In the genomic region with DNA sequence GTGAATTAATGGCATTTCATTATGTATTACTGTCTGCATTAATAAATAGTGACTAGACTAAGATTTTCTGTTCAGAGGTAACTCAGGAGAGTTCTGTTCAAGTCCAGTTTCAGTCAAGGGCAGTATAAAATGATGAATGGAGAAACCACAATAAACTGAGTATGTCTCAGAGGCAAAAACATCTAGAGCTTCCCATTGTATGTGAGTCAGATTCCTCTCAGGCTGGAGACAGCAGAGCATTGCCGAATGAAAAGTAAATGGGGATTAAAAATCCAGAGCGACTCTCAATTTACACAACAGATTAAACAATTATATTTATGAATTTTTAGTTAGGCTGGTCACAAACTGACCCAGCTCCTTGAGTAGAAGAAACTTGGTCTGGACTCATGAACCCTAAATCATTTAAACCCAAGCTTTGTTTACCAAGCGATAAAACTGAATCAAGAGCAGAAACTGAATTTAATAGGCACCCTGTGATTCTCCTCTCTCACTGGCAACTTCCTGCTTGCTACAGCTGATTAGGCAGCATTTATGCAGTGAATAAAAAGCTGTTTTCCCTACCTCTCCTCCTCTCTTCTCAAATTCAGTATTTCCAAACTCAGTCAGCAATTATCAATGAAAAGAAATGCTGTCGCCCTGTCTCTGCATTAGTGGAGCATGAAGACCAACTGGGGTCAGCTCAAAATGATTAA, we compare ENCODE assay signal across 14 cellular contexts.
DNase-seq lines count a peak whose midpoint lies in the region; ATAC-seq and TF ChIP-seq lines count a peak whose summit lies in the region.
"Had no signal": no experiment of that assay in that cellular context is flagged by ENCODE, and none has a peak within 500 bp of the region (broad histone marks: within the 10 kb centered on the region; RNA-seq: fewer than 3 reads in every experiment).

No MANE protein-coding gene starts in this region.

- no peaks in the 10 kb centered on the region for H3K4me1 Mint-ChIP-seq in activated naive CD4-positive, alpha-beta T cell treated with anti-CD3 and anti-CD28 coated beads for 36 hours (ENCODE audit: low read depth)
- H3K4me1 Mint-ChIP-seq: natural killer cell, T-cell had no signal

- no peak overlapping the region for H3K4me3 ChIP-seq in kidney epithelial cell (ENCODE audit: low read depth, low read length)
- H3K4me3 ChIP-seq: GM23248 had no signal

- intact Hi-C loops in left cardiac atrium (cut with DNase I): no loop called here
- intact Hi-C loops in activated naive CD4-positive, alpha-beta T cell treated with anti-CD3 and anti-CD28 coated beads for 36 hours (cut with micrococcal nuclease): no loop called here

- H3K4me3 Mint-ChIP-seq in activated naive CD4-positive, alpha-beta T cell treated with anti-CD3 and anti-CD28 coated beads for 36 hours: no peak overlapping the region
- H3K4me3 Mint-ChIP-seq: CD4-positive, alpha-beta T cell; natural killer cell; T-cell had no signal

- no peaks in the 10 kb centered on the region for H3K27me3 ChIP-seq in kidney epithelial cell (ENCODE audit: control insufficient read depth, insufficient read depth, low read length)
- H3K27me3 ChIP-seq: foreskin keratinocyte had no signal

- CTCF ChIA-PET in activated naive CD4-positive, alpha-beta T cell treated with anti-CD3 and anti-CD28 coated beads for 36 hours (lab: Charles Lee): interaction anchor here (0.6 kb wide), 1 partner anchor 663 kb away, joined by 3 read pairs; no protein-coding TSS in a partner anchor

- no peaks in the 10 kb centered on the region for H3K36me3 Mint-ChIP-seq in activated naive CD4-positive, alpha-beta T cell treated with anti-CD3 and anti-CD28 coated beads for 36 hours (ENCODE audit: low read depth)
- H3K36me3 Mint-ChIP-seq: natural killer cell, T-cell had no signal

- peaks cover 1% of the 10 kb centered on the region for H3K9me3 Mint-ChIP-seq in activated naive CD4-positive, alpha-beta T cell treated with anti-CD3 and anti-CD28 coated beads for 36 hours

- no peaks in the 10 kb centered on the region for H3K27me3 Mint-ChIP-seq in activated naive CD4-positive, alpha-beta T cell treated with anti-CD3 and anti-CD28 coated beads for 36 hours (ENCODE audit: low read depth)
- H3K27me3 Mint-ChIP-seq: CD4-positive, alpha-beta T cell; T-cell had no signal

- no peak for TF ChIP-seq CTCF in kidney epithelial cell (IDR thresholded peaks at IDR 0.05; ENCODE audit: insufficient read depth, low read length, poor library complexity, severe bottlenecking)

- no peak for ATAC-seq in left cardiac atrium
- ATAC-seq: foreskin keratinocyte, natural killer cell, T-cell had no signal

- no peak overlapping the region for H3K27ac Mint-ChIP-seq in activated naive CD4-positive, alpha-beta T cell treated with anti-CD3 and anti-CD28 coated beads for 36 hours
- H3K27ac Mint-ChIP-seq: CD4-positive, alpha-beta T cell; natural killer cell; T-cell had no signal

- DNase-seq in NCI-H1092 treated with DMSO at 0.1 percent for 48 hours (lab: John Stamatoyannopoulos, UW) (peak; percentile 84), astrocyte of the hippocampus (ENCODE audit: low read depth, low spot score) (peak; percentile 37), kidney epithelial cell (ENCODE audit: low read depth) (peak; percentile 19), smooth muscle cell of the brain vasculature (ENCODE audit: low read depth, low spot score) (peak; percentile 1), left cardiac atrium (no peak), OCI-M1 (lab: John Stamatoyannopoulos, UW) (no peak)
- no peak for DNase-seq in activated naive CD4-positive, alpha-beta T cell treated with anti-CD3 and anti-CD28 coated beads for 36 hours
- DNase-seq: activated CD4-positive, alpha-beta T cell treated with anti-CD3 and anti-CD28 coated beads for 1 hour; CD4-positive, alpha-beta T cell; foreskin keratinocyte; GM23248; natural killer cell; NCI-H226; T-cell had no signal

- no peaks in the 10 kb centered on the region for H3K36me3 ChIP-seq in kidney epithelial cell (ENCODE audit: control insufficient read depth, insufficient read depth, low read length)

Comparison
In these comparisons a context has a peak if more than half of its experiments do, and no peak if none do; other contexts are left out.
1. DNase-seq: peak in NCI-H1092 treated with DMSO at 0.1 percent for 48 hours (single experiment), astrocyte of the hippocampus (single experiment), kidney epithelial cell (single experiment) and smooth muscle cell of the brain vasculature (single experiment); none in left cardiac atrium (single experiment), OCI-M1 (single experiment) and activated naive CD4-positive, alpha-beta T cell treated with anti-CD3 and anti-CD28 coated beads for 36 hours (single experiment).